ENCODE assay signal across 9 cellular contexts in genomic region chr21:32613436-32614043, GRCh38. TPM values are rescaled to one million over a fixed set of nuclear protein-coding genes. Genes with fewer than 3 reads are reported as not detected.
DNase-seq lines count a peak whose midpoint lies in the region; ATAC-seq, FAIRE-seq and TF ChIP-seq lines count a peak whose summit lies in the region.
"Had no signal": no experiment of that assay in that cellular context is flagged by ENCODE, and none has a peak within 500 bp of the region (broad histone marks: within the 10 kb centered on the region; RNA-seq: fewer than 3 reads in every experiment).

No MANE protein-coding gene starts in this region.

- CTCF ChIA-PET in A549 (lab: Yijun Ruan, JAX): interaction anchor here (1.2 to 1.4 kb wide), 2 partner anchors 13 kb away, joined by 3 to 7 read pairs; no protein-coding TSS in a partner anchor

- H3K4me1 ChIP-seq in A549 (0 out of 3 replicates have a peak, but pooled peaks cover 8% of the 10 kb centered on the region), HUES6 (ENCODE audit: control insufficient read depth, insufficient read depth, low read length) (no peaks in the 10 kb centered on the region), muscle layer of duodenum (ENCODE audit: control insufficient read depth in 1 of 2, insufficient read depth in 2 of 2, low read length in 2 of 2) (peaks cover 0 to 15% of the 10 kb centered on the region in 2 donors)

- peak overlapping the region; percentile 89 to 99 for H3K27ac ChIP-seq in A549
- no peak overlapping the region for H3K27ac ChIP-seq in HUES6 (ENCODE audit: low read depth, low read length)
- peak overlapping the region; percentile 87 for H3K27ac ChIP-seq in muscle layer of duodenum (ENCODE audit: low read length)

- TF ChIP-seq RAD21 in A549 (conservative IDR thresholded peaks at IDR 0.05 in 1 of 2, IDR thresholded peaks at IDR 0.05 in 1 of 2): no peak

- no peak for ATAC-seq in A549

- H3K27me3 ChIP-seq in HUES6 (ENCODE audit: control insufficient read depth, insufficient read depth, low read length) (no peaks in the 10 kb centered on the region), bronchial epithelial cell (ENCODE audit: control insufficient read depth, insufficient read depth, low read length) (no peaks in the 10 kb centered on the region), muscle layer of duodenum (ENCODE audit: low read depth, low read length) (no peaks in the 10 kb centered on the region)

- FAIRE-seq in A549 (lab: Jason Lieb, UNC) (no peak), bronchial epithelial cell (lab: Jason Lieb, UNC) (no peak)

- POLR2A ChIA-PET in A549 (lab: Yijun Ruan, JAX): no interaction called here

- WGBS in A549 (ENCODE audit: missing lambda C conversion rate): 77% methylated on average over 16 of the region's 16 CpGs

- peak overlapping the region; percentile 82 for H3K4me2 ChIP-seq in A549

- H3K9ac ChIP-seq in HUES6 (ENCODE audit: low read length): peak overlapping the region; percentile 96

- TF ChIP-seq POLR2A in A549 (IDR thresholded peaks at IDR 0.05; ENCODE audit: low read length): no peak

- H3K36me3 ChIP-seq in HUES6 (ENCODE audit: control insufficient read depth, insufficient read depth, low read length) (peaks cover 14% of the 10 kb centered on the region), bronchial epithelial cell (ENCODE audit: control insufficient read depth, insufficient read depth, low read length) (no peaks in the 10 kb centered on the region), muscle layer of duodenum (ENCODE audit: control insufficient read depth in 1 of 2, insufficient read depth in 2 of 2, low read length in 2 of 2) (peaks cover 5 to 12% of the 10 kb centered on the region in 2 donors)

- TF ChIP-seq CTCF in A549 (IDR thresholded peaks at IDR 0.05) (no peak), bronchial epithelial cell (IDR thresholded peaks at IDR 0.05; ENCODE audit: insufficient read depth, low read length, severe bottlenecking) (no peak)

- TF ChIP-seq EP300 in A549 (IDR thresholded peaks at IDR 0.05): no peak

- DNase-seq in A549 (ENCODE audit: low read depth in 1 of 2, low spot score in 1 of 2): no peak
- DNase-seq in bronchial epithelial cell (ENCODE audit: low read depth): no peak
- no peak for DNase-seq in activated effector memory CD4-positive, alpha-beta T cell treated with anti-CD3 and anti-CD28 coated beads, Interleukin-2, amount 50 U/mL, for 16 hours
- DNase-seq in NOMO-1 (lab: John Stamatoyannopoulos, UW; ENCODE audit: unreplicated experiment in 2 of 2): no peak
- DNase-seq in COLO829 (ENCODE audit: low spot score): no peak
- DNase-seq in RKO (ENCODE audit: low spot score): no peak
- DNase-seq: Kasumi-1 had no signal

- H3K9me3 ChIP-seq in A549 (no peaks in the 10 kb centered on the region), HUES6 (ENCODE audit: control insufficient read depth, insufficient read depth, low read depth, low read length) (no peaks in the 10 kb centered on the region), muscle layer of duodenum (ENCODE audit: control insufficient read depth in 1 of 2, low read length in 2 of 2) (no peaks in the 10 kb centered on the region)

- H3K4me3 ChIP-seq in A549 (peak overlapping the region; percentile 54), HUES6 (ENCODE audit: low read depth, low read length) (peak overlapping the region; percentile 90), bronchial epithelial cell (ENCODE audit: low read depth, low read length) (peak overlapping the region; percentile 96), muscle layer of duodenum (ENCODE audit: low read depth in 1 of 2, low read length in 2 of 2) (peak overlapping the region; percentile 93 to 100)

TF ChIP-seq in A549, 52 proteins besides CTCF, POLR2A, EP300 and RAD21:
- TF ChIP-seq JUNB (IDR thresholded peaks at IDR 0.05) (no peak), ZC3H11A (IDR thresholded peaks at IDR 0.05) (no peak), NFE2L2 (conservative IDR thresholded peaks at IDR 0.05; ENCODE audit: low read length) (no peak), E2F6 (IDR thresholded peaks at IDR 0.05; ENCODE audit: borderline replicate concordance, low read depth) (no peak), SREBF2 (IDR thresholded peaks at IDR 0.05) (no peak), KDM1A (IDR thresholded peaks at IDR 0.05; ENCODE audit: low read depth) (no peak)
- TF ChIP-seq, protein P1, sequence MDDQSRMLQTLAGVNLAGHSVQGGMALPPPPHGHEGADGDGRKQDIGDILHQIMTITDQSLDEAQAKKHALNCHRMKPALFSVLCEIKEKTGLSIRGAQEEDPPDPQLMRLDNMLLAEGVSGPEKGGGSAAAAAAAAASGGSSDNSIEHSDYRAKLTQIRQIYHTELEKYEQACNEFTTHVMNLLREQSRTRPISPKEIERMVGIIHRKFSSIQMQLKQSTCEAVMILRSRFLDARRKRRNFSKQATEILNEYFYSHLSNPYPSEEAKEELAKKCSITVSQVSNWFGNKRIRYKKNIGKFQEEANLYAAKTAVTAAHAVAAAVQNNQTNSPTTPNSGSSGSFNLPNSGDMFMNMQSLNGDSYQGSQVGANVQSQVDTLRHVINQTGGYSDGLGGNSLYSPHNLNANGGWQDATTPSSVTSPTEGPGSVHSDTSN (IDR thresholded peaks at IDR 0.05): no peak

RNA-seq across cellular contexts. Expression of gene CFAP298, which starts 1.4 kb away (rescaled TPM):
- polyA plus RNA-seq in A549 (2011; rRNA removed) (22.2 and 35.6 TPM in 2 replicates), A549 (2017; fragmentation: RNase III; extraction: RNeasy Plus Mini Kit Qiagen cat#74134 plus additional on column Dnase treatment) (39.3 to 42.3 TPM (median 41.8 TPM) in 3 replicates)
- polyA plus RNA-seq in A549 (2012; cell fraction: cytosol; rRNA removed): 19.1 and 20.1 TPM in 2 replicates
- polyA plus RNA-seq in A549 (2012; cell fraction: nucleus; rRNA removed): 13.3 and 18.4 TPM in 2 replicates
- 4.3 and 5.8 TPM in 2 replicates for polyA minus RNA-seq in A549 (2011; rRNA and poly(A)+ RNA removed)
- total RNA-seq in bronchial epithelial cell: 37.6 and 39.9 TPM in 2 replicates

RNA-seq across cellular contexts. Expression of gene TCP10L, which starts 28.2 kb away (rescaled TPM):
- polyA plus RNA-seq in A549 (2011; rRNA removed) (1.2 TPM in 2 replicates), A549 (2017; fragmentation: RNase III; extraction: RNeasy Plus Mini Kit Qiagen cat#74134 plus additional on column Dnase treatment) (0.30 to 0.62 TPM (median 0.54 TPM) in 3 replicates)
- polyA plus RNA-seq in A549 (2012; cell fraction: cytosol; rRNA removed): 0.24 and 0.25 TPM in 2 replicates
- polyA plus RNA-seq in A549 (2012; cell fraction: nucleus; rRNA removed): 0.41 and 0.66 TPM in 2 replicates
- polyA minus RNA-seq in A549 (2011; rRNA and poly(A)+ RNA removed): 0.63 and 0.91 TPM in 2 replicates
- 0.13 and 0.26 TPM in 2 replicates for total RNA-seq in bronchial epithelial cell
